In genomic region chr10:79249156-79250121, GRCh38 we compare ENCODE assay signal across 8 cellular contexts.
A peak's percentile ranks its signal among the peaks of the same experiment; 100 is the strongest.
DNase-seq lines count a peak whose midpoint lies in the region; ATAC-seq, FAIRE-seq and TF ChIP-seq lines count a peak whose summit lies in the region.

No MANE protein-coding gene starts in this region.

- no peaks in the 10 kb centered on the region for H3K9me3 ChIP-seq in tibial nerve

- FAIRE-seq in D721Med (lab: Jason Lieb, UNC): no peak

- ATAC-seq in HG03135 (IDR thresholded peaks at IDR 0.05; ENCODE audit: unreplicated experiment): peak; percentile 61

- no peaks in the 10 kb centered on the region for H3K36me3 ChIP-seq in tibial nerve

- WGBS in tibial nerve, 2 donors: 89 to 90% methylated on average over 18 to 19 of the region's 20 CpGs

- H3K4me3 ChIP-seq in coronary artery (no peak overlapping the region), tibial nerve (no peak overlapping the region)

- peaks cover 4 to 99% (median 76%) of the 10 kb centered on the region in 4 donors for H3K4me1 ChIP-seq in tibial nerve

- no peak for TF ChIP-seq EP300 in tibial nerve (IDR thresholded peaks at IDR 0.05)

- peak; percentile 17 for DNase-seq in stimulated activated CD4-positive, alpha-beta T cell treated with anti-CD3 and anti-CD28 coated beads, Interleukin-15, amount 100 ng/mL, for 24 hours
- no peak for DNase-seq in stimulated activated CD4-positive, alpha-beta T cell treated with anti-CD3 and anti-CD28 coated beads, Interleukin-4, amount 100 ng/mL, for 1 hour
- DNase-seq in coronary artery (ENCODE audit: low spot score) (no peak), tibial nerve (ENCODE audit: low spot score in 2 of 2) (no peak), NCI-H1694 (lab: John Stamatoyannopoulos, UW) (no peak), D721Med (ENCODE audit: insufficient read length, low spot score) (no peak)
- DNase-seq in effector CD4-positive, alpha-beta T cell: no peak

- no peak for TF ChIP-seq POLR2A in tibial nerve (IDR thresholded peaks at IDR 0.05)

- no peak for TF ChIP-seq CTCF in coronary artery (IDR thresholded peaks at IDR 0.05)
- no peak for TF ChIP-seq CTCF in tibial nerve (IDR thresholded peaks at IDR 0.05)
- TF ChIP-seq CTCF in D721Med (IDR thresholded peaks at IDR 0.05; ENCODE audit: insufficient read depth, missing control alignments): no peak

- H3K27me3 ChIP-seq in tibial nerve: no peaks in the 10 kb centered on the region

- H3K27ac ChIP-seq in coronary artery (peak overlapping the region; percentile 91 to 97), tibial nerve (peak overlapping the region; percentile 39 to 91 (median 84))
